In genomic region chr14:56339855-56340701, GRCh38 we compare ENCODE assay signal across 7 cellular contexts.
DNase-seq lines count a peak whose midpoint lies in the region; ATAC-seq and TF ChIP-seq lines count a peak whose summit lies in the region.

No MANE protein-coding gene starts in this region.

- 34 to 48% methylated on average over 9 of the region's 9 CpGs for WGBS in lower leg skin, 2 donors

- H3K27ac Mint-ChIP-seq in activated CD4-positive, alpha-beta T cell treated with anti-CD3 and anti-CD28 coated beads for 36 hours = no peak overlapping the region

- intact Hi-C loops in activated CD4-positive, alpha-beta T cell treated with anti-CD3 and anti-CD28 coated beads for 36 hours (cut with DNase I, micrococcal nuclease) = loop anchor here (1.0 to 10.0 kb wide), 4 partner anchors 475 to 893 kb away; no protein-coding TSS in a partner anchor
- intact Hi-C loops in lower leg skin (cut with DNase I; ENCODE audit: low total_unique reads) = no loop called here

- in situ Hi-C loops in GM13976 (cut with MboI; ENCODE audit: low sequenced_read_pairs, unreplicated experiment) = no loop called here

- peaks cover 3% of the 10 kb centered on the region for H3K4me1 Mint-ChIP-seq in activated CD4-positive, alpha-beta T cell treated with anti-CD3 and anti-CD28 coated beads for 36 hours

- H3K36me3 Mint-ChIP-seq in activated CD4-positive, alpha-beta T cell treated with anti-CD3 and anti-CD28 coated beads for 36 hours (ENCODE audit: low read depth) = no peaks in the 10 kb centered on the region

- H3K9me3 Mint-ChIP-seq in activated CD4-positive, alpha-beta T cell treated with anti-CD3 and anti-CD28 coated beads for 36 hours (ENCODE audit: low read depth) = no peaks in the 10 kb centered on the region

- no peak overlapping the region for H3K4me3 ChIP-seq in lower leg skin (ENCODE audit: low read depth, poor library complexity, severe bottlenecking)

- H3K27me3 Mint-ChIP-seq in activated CD4-positive, alpha-beta T cell treated with anti-CD3 and anti-CD28 coated beads for 36 hours = no peaks in the 10 kb centered on the region

- TF ChIP-seq CTCF in GM13976 (IDR thresholded peaks at IDR 0.05; ENCODE audit: borderline replicate concordance, control extremely low read depth, extremely low read depth, insufficient read depth, missing control alignments) (peak; percentile 70), lower leg skin (IDR thresholded peaks at IDR 0.05) (peak in 1 of 3 donors; percentile 61)

- no peak for TF ChIP-seq POLR2A in lower leg skin (IDR thresholded peaks at IDR 0.05)

- peak; percentile 51 for ATAC-seq in HG03097 (IDR thresholded peaks at IDR 0.05; ENCODE audit: low FRiP score, unreplicated experiment)
- ATAC-seq in activated CD4-positive, alpha-beta T cell treated with anti-CD3 and anti-CD28 coated beads for 36 hours = peak; percentile 73

- POLR2A ChIA-PET in activated CD4-positive, alpha-beta T cell treated with anti-CD3 and anti-CD28 coated beads for 36 hours (lab: Charles Lee) = no interaction called here

- no peak overlapping the region for H3K4me3 Mint-ChIP-seq in activated CD4-positive, alpha-beta T cell treated with anti-CD3 and anti-CD28 coated beads for 36 hours

- CTCF ChIA-PET in activated CD4-positive, alpha-beta T cell treated with anti-CD3 and anti-CD28 coated beads for 36 hours (lab: Charles Lee) = interaction anchor here (0.6 to 2.0 kb wide), 15 partner anchors 18 to 924 kb away, joined by 3 to 10 read pairs (median 4); no protein-coding TSS in a partner anchor

- peak; percentile 45 for DNase-seq in GM13976 (ENCODE audit: low spot score)
- DNase-seq in NCI-H2227 treated with DMSO at 0.1 percent for 48 hours (lab: John Stamatoyannopoulos, UW) = peak; percentile 75
- peak; percentile 77 for DNase-seq in activated CD4-positive, alpha-beta T cell treated with anti-CD3 and anti-CD28 coated beads for 36 hours
- peak; percentile 95 for DNase-seq in dedifferentiated amniotic fluid mesenchymal stem cell (ENCODE audit: extremely low spot score)
- peak; percentile 75 to 93 for DNase-seq in lower leg skin (ENCODE audit: low spot score in 2 of 2)
- DNase-seq in stimulated activated CD4-positive, alpha-beta T cell treated with anti-CD3 and anti-CD28 coated beads, TNF-alpha, amount 100 ng/mL, for 24 hours (ENCODE audit: low read depth in 3 of 3) = peak; percentile 15 to 41 (median 19)

Comparison
In these comparisons a context has a peak if more than half of its experiments do, and no peak if none do; other contexts are left out.
1. DNase-seq: peak in every context shown above with its lines; median percentile 95 in dedifferentiated amniotic fluid mesenchymal stem cell; 84 in lower leg skin; 77 in activated CD4-positive, alpha-beta T cell treated with anti-CD3 and anti-CD28 coated beads for 36 hours; 75 in NCI-H2227 treated with DMSO at 0.1 percent for 48 hours; 45 in GM13976; 19 in stimulated activated CD4-positive, alpha-beta T cell treated with anti-CD3 and anti-CD28 coated beads, TNF-alpha, amount 100 ng/mL, for 24 hours.